In genomic region chr2:39545957-39546356, GRCh38 we compare ENCODE assay signal across 27 cellular contexts.
"Had no signal": no experiment of that assay in that cellular context is flagged by ENCODE, and none has a peak within 500 bp of the region (broad histone marks: within the 10 kb centered on the region; RNA-seq: fewer than 3 reads in every experiment).

No MANE protein-coding gene starts in this region.

- H3K4me1 ChIP-seq: esophagus squamous epithelium, suprapubic skin had no signal

- ATAC-seq: activated CD8-positive, alpha-beta T cell treated with anti-CD3 and anti-CD28 coated beads for 36 hours; activated T-cell treated with anti-CD3 and anti-CD28 coated beads, Interleukin-2, amount 50 U/mL, for 4 hours; activated T-helper 17 cell treated with anti-CD3 and anti-CD28 coated beads, Interleukin-2, amount 50 U/mL, for 72 hours; stimulated activated naive B cell treated with anti-CD40 and anti-IgM and Interleukin-4, amounts not matched to agents 10 μg/mL and 1 μg/mL and 100 μg/mL, for 72 hours; T-helper 17 cell; WTC11 had no signal

- H3K36me3 Mint-ChIP-seq: naive B cell; stimulated activated naive B cell treated with anti-CD40 and anti-IgM and Interleukin-4, amounts not matched to agents 10 μg/mL and 1 μg/mL and 100 μg/mL, for 72 hours; WTC11 had no signal

- H3K9me3 Mint-ChIP-seq: activated CD8-positive, alpha-beta T cell treated with anti-CD3 and anti-CD28 coated beads for 36 hours; activated T-cell treated with anti-CD3 and anti-CD28 coated beads, Interleukin-2, amount 50 U/mL, for 4 hours; activated T-helper 17 cell treated with anti-CD3 and anti-CD28 coated beads, Interleukin-2, amount 50 U/mL, for 72 hours; naive B cell; stimulated activated naive B cell treated with anti-CD40 and anti-IgM and Interleukin-4, amounts not matched to agents 10 μg/mL and 1 μg/mL and 100 μg/mL, for 72 hours had no signal

- H3K27me3 ChIP-seq: esophagus squamous epithelium, neutrophil, sigmoid colon, stomach, suprapubic skin, tibial artery had no signal

- H3K4me3 Mint-ChIP-seq: activated CD8-positive, alpha-beta T cell treated with anti-CD3 and anti-CD28 coated beads for 36 hours; activated T-cell treated with anti-CD3 and anti-CD28 coated beads, Interleukin-2, amount 50 U/mL, for 4 hours; activated T-helper 17 cell treated with anti-CD3 and anti-CD28 coated beads, Interleukin-2, amount 50 U/mL, for 72 hours; naive B cell; nephron progenitor cell; stimulated activated naive B cell treated with anti-CD40 and anti-IgM and Interleukin-4, amounts not matched to agents 10 μg/mL and 1 μg/mL and 100 μg/mL, for 72 hours; T-helper 17 cell; WTC11 had no signal

- H3K36me3 ChIP-seq: esophagus squamous epithelium, left ventricle myocardium inferior, neutrophil, sigmoid colon, stomach, suprapubic skin, tibial artery had no signal

- H3K4me2 ChIP-seq: smooth muscle cell had no signal

- H3K4me3 ChIP-seq: esophagus squamous epithelium, left ventricle myocardium inferior, lung, sigmoid colon, smooth muscle cell, stomach, suprapubic skin, tibial artery had no signal

- H3K4me1 Mint-ChIP-seq: activated T-helper 17 cell treated with anti-CD3 and anti-CD28 coated beads, Interleukin-2, amount 50 U/mL, for 72 hours; naive B cell; T-helper 17 cell had no signal

- H3K27ac ChIP-seq: esophagus squamous epithelium, left ventricle myocardium inferior, neutrophil, sigmoid colon, suprapubic skin, tibial artery had no signal

- H3K9me3 ChIP-seq: esophagus squamous epithelium, neutrophil, stomach, suprapubic skin had no signal

- DNase-seq: activated CD4-positive, alpha-beta T cell treated with anti-CD3 and anti-CD28 coated beads, Interleukin-2, amount 50 U/mL, for 1 hour; activated CD8-positive, alpha-beta T cell treated with anti-CD3 and anti-CD28 coated beads for 36 hours; activated gamma-delta T cell treated with Interleukin-2 at 50 U/mL for 16 hours; activated naive CD4-positive, alpha-beta T cell treated with anti-CD3 and anti-CD28 coated beads, Interleukin-2, amount 50 U/mL, for 16 hours; activated T-cell treated with anti-CD3 and anti-CD28 coated beads, Interleukin-2, amount 50 U/mL, for 4 hours; amniotic stem cell; central memory CD4-positive, alpha-beta T cell; esophagus squamous epithelium; left ventricle myocardium inferior; naive B cell; nephron progenitor cell; retina; sigmoid colon; stimulated activated CD4-positive, alpha-beta T cell treated with anti-CD3 and anti-CD28 coated beads, Interleukin-1b, Interleukin-23, amount 100 ng/mL, for 48 hours; stimulated activated CD4-positive, alpha-beta T cell treated with anti-CD3 and anti-CD28 coated beads, Interleukin-4, amount 100 ng/mL, for 4 hours; stimulated activated CD8-positive, alpha-beta memory T cell treated with anti-CD3 and anti-CD28 coated beads, Interleukin-4, amount 100 ng/mL, for 48 hours; stimulated activated naive B cell treated with anti-CD40 and anti-IgM and Interleukin-4, amounts not matched to agents 10 μg/mL and 1 μg/mL and 100 μg/mL, for 72 hours; stomach; T-helper 17 cell; T1000; tibial artery had no signal

- H3K27ac Mint-ChIP-seq: activated CD8-positive, alpha-beta T cell treated with anti-CD3 and anti-CD28 coated beads for 36 hours; activated T-helper 17 cell treated with anti-CD3 and anti-CD28 coated beads, Interleukin-2, amount 50 U/mL, for 72 hours; nephron progenitor cell; stimulated activated naive B cell treated with anti-CD40 and anti-IgM and Interleukin-4, amounts not matched to agents 10 μg/mL and 1 μg/mL and 100 μg/mL, for 72 hours; T-helper 17 cell; WTC11 had no signal
